In genomic region chr6:31158863-31159855, GRCh38 we compare ENCODE assay signal across 8 cellular contexts. TPM values are rescaled to one million over a fixed set of nuclear protein-coding genes. Genes with fewer than 3 reads are reported as not detected.
DNase-seq lines count a peak whose midpoint lies in the region; ATAC-seq and TF ChIP-seq lines count a peak whose summit lies in the region.

No MANE protein-coding gene starts in this region.

- no peaks in the 10 kb centered on the region for H3K79me2 ChIP-seq in hepatocyte

- H3K4me1 ChIP-seq in cardiac muscle cell (ENCODE audit: low read depth) (no peaks in the 10 kb centered on the region), hepatocyte (ENCODE audit: insufficient read depth) (peaks cover 5% of the 10 kb centered on the region)

- H4K20me1 ChIP-seq in hepatocyte (ENCODE audit: insufficient read depth, poor library complexity, severe bottlenecking), result no peaks in the 10 kb centered on the region

- H3K27me3 ChIP-seq in cardiac muscle cell, result no peaks in the 10 kb centered on the region
- no peaks in the 10 kb centered on the region for H3K27me3 ChIP-seq in hepatocyte

- intact Hi-C loops in left cardiac atrium (cut with DNase I), result no loop called here

- peak overlapping the region; percentile 78 to 98 for H3K4me3 Mint-ChIP-seq in activated T-cell treated with anti-CD3 and anti-CD28 coated beads, Interleukin-2, amount 50 U/mL, for 72 hours

- peak in 1 of 2 donors; percentile 23 for DNase-seq in cardiac muscle cell (ENCODE audit: low read depth in 1 of 2, low spot score in 1 of 2)
- DNase-seq in left cardiac atrium, result no peak
- DNase-seq in activated T-cell treated with anti-CD3 and anti-CD28 coated beads, Interleukin-2, amount 50 U/mL, for 72 hours, result peak; percentile 34 to 39
- DNase-seq in hepatocyte (ENCODE audit: low spot score), result no peak
- DNase-seq in stimulated activated CD4-positive, alpha-beta T cell treated with anti-CD3 and anti-CD28 coated beads, Interleukin-4, amount 100 ng/mL, for 24 hours, result peak; percentile 32

- TF ChIP-seq CTCF in cardiac muscle cell (IDR thresholded peaks at IDR 0.05; ENCODE audit: low read depth, low read length), result no peak
- TF ChIP-seq CTCF in hepatocyte (IDR thresholded peaks at IDR 0.05; ENCODE audit: poor library complexity), result no peak

- no peaks in the 10 kb centered on the region for H3K9me2 ChIP-seq in hepatocyte (replicated peaks; ENCODE audit: insufficient read depth)

- no peaks in the 10 kb centered on the region for H3K9me3 Mint-ChIP-seq in activated T-cell treated with anti-CD3 and anti-CD28 coated beads, Interleukin-2, amount 50 U/mL, for 72 hours

- peaks cover 70% of the 10 kb centered on the region for H3K4me1 Mint-ChIP-seq in activated T-cell treated with anti-CD3 and anti-CD28 coated beads, Interleukin-2, amount 50 U/mL, for 72 hours (ENCODE audit: low read depth)

- H3K36me3 ChIP-seq in cardiac muscle cell (no peaks in the 10 kb centered on the region), KOPT-K1 (ENCODE audit: insufficient read depth, low read length) (peaks cover 73% of the 10 kb centered on the region), hepatocyte (replicated peaks; ENCODE audit: insufficient read depth, low read depth) (no peaks in the 10 kb centered on the region)

- H3K9me3 ChIP-seq in cardiac muscle cell (ENCODE audit: low read depth) (no peaks in the 10 kb centered on the region), KOPT-K1 (ENCODE audit: insufficient read depth, low read length, poor library complexity, severe bottlenecking) (no peaks in the 10 kb centered on the region), hepatocyte (ENCODE audit: low read depth) (no peaks in the 10 kb centered on the region)

- H3K27me3 Mint-ChIP-seq in activated T-cell treated with anti-CD3 and anti-CD28 coated beads, Interleukin-2, amount 50 U/mL, for 72 hours (ENCODE audit: low read depth), result no peaks in the 10 kb centered on the region

- H3K4me3 ChIP-seq in cardiac muscle cell (peak overlapping the region; percentile 61), hepatocyte (peak overlapping the region; percentile 38)

- H3K27ac ChIP-seq in cardiac muscle cell (no peak overlapping the region), KOPT-K1 (ENCODE audit: low read depth, low read length, poor library complexity, severe bottlenecking) (peak overlapping the region; percentile 88), hepatocyte (no peak overlapping the region)

- ATAC-seq in left cardiac atrium (no peak), GM18873 (IDR thresholded peaks at IDR 0.05; ENCODE audit: low FRiP score, unreplicated experiment) (no peak), GM18519 (IDR thresholded peaks at IDR 0.05; ENCODE audit: low FRiP score, unreplicated experiment) (no peak)
- peak; percentile 10 to 24 for ATAC-seq in activated T-cell treated with anti-CD3 and anti-CD28 coated beads, Interleukin-2, amount 50 U/mL, for 72 hours (replicated peaks in 1 of 2)

- 14% methylated on average over 32 of the region's 35 CpGs for WGBS in hepatocyte (ENCODE audit: low lambda C conversion rate, missing lambda C conversion rate)

- H3K4me2 ChIP-seq in hepatocyte, result peak overlapping the region; percentile 83

- peak overlapping the region; percentile 65 for H2AFZ ChIP-seq in hepatocyte

- H3K36me3 Mint-ChIP-seq in activated T-cell treated with anti-CD3 and anti-CD28 coated beads, Interleukin-2, amount 50 U/mL, for 72 hours (ENCODE audit: insufficient read depth in 2 of 2), result peaks cover 13 to 39% of the 10 kb centered on the region in 2 donors

- H3K27ac Mint-ChIP-seq in activated T-cell treated with anti-CD3 and anti-CD28 coated beads, Interleukin-2, amount 50 U/mL, for 72 hours, result peak overlapping the region; percentile 38

RNA-seq across cellular contexts. Expression of gene TCF19, which starts 0.8 kb away (rescaled TPM):
- 3.7 and 7.0 TPM in 2 replicates for total RNA-seq in cardiac muscle cell
- polyA plus RNA-seq in cardiac muscle cell, result 3.5 and 7.3 TPM in 2 replicates
- total RNA-seq in left cardiac atrium, result 1 to 10 TPM; 2.2 to 8.3 TPM
- 10 to 100 TPM; 63.8 to 82.7 TPM for total RNA-seq in activated T-cell treated with anti-CD3 and anti-CD28 coated beads, Interleukin-2, amount 50 U/mL, for 72 hours
- total RNA-seq in hepatocyte, result 6.3 and 6.7 TPM in 2 replicates
- polyA plus RNA-seq in hepatocyte, result 5.0 and 7.4 TPM in 2 replicates

RNA-seq across cellular contexts. Expression of gene CCHCR1, which starts 1.6 kb away (rescaled TPM):
- total RNA-seq in cardiac muscle cell (25.1 and 55.5 TPM in 2 replicates), left cardiac atrium (10 to 100 TPM; 10.4 to 11.0 TPM), hepatocyte (7.9 and 8.9 TPM in 2 replicates)
- polyA plus RNA-seq in cardiac muscle cell (29.1 and 29.6 TPM in 2 replicates), hepatocyte (6.1 and 13.3 TPM in 2 replicates)
- 10 to 100 TPM; 47.5 to 64.2 TPM for total RNA-seq in activated T-cell treated with anti-CD3 and anti-CD28 coated beads, Interleukin-2, amount 50 U/mL, for 72 hours

RNA-seq across cellular contexts. Expression of gene POU5F1, which starts 11.3 kb away (rescaled TPM):
- total RNA-seq in cardiac muscle cell (1.5 and 1.6 TPM in 2 replicates), left cardiac atrium (under 1 TPM; 0.71 to 0.86 TPM), hepatocyte (1.1 and 2.1 TPM in 2 replicates)
- polyA plus RNA-seq in cardiac muscle cell (1.3 TPM in 1 of 2 replicates, not detected in the other), hepatocyte (0.94 and 1.8 TPM in 2 replicates)
- under 1 TPM in 1 of 2 donors, not detected in 1; 0.09 TPM for total RNA-seq in activated T-cell treated with anti-CD3 and anti-CD28 coated beads, Interleukin-2, amount 50 U/mL, for 72 hours

RNA-seq across cellular contexts. Expression of gene PSORS1C2, which starts 20.3 kb away (rescaled TPM):
- total RNA-seq in cardiac muscle cell, result not detected in 2 replicates
- not detected in 2 replicates for polyA plus RNA-seq in cardiac muscle cell
- not detected for total RNA-seq in left cardiac atrium
- total RNA-seq in activated T-cell treated with anti-CD3 and anti-CD28 coated beads, Interleukin-2, amount 50 U/mL, for 72 hours, result not detected
- total RNA-seq in hepatocyte, result not detected in 2 replicates
- polyA plus RNA-seq in hepatocyte, result not detected in 2 replicates

RNA-seq across cellular contexts. Expression of gene CDSN, which starts 38.9 kb away (rescaled TPM):
- total RNA-seq in cardiac muscle cell, result not detected in 2 replicates
- not detected in 2 replicates for polyA plus RNA-seq in cardiac muscle cell
- total RNA-seq in left cardiac atrium, result under 1 TPM in 1 of 2 donors, not detected in 1; 0.10 TPM
- total RNA-seq in activated T-cell treated with anti-CD3 and anti-CD28 coated beads, Interleukin-2, amount 50 U/mL, for 72 hours, result not detected
- 0.20 TPM in 1 of 2 replicates, not detected in the other for total RNA-seq in hepatocyte
- not detected in 2 replicates for polyA plus RNA-seq in hepatocyte

Comparison
In these comparisons a context has a peak if more than half of its experiments do, and no peak if none do; other contexts are left out.
1. DNase-seq: peak in activated T-cell treated with anti-CD3 and anti-CD28 coated beads, Interleukin-2, amount 50 U/mL, for 72 hours (2 of 2) and stimulated activated CD4-positive, alpha-beta T cell treated with anti-CD3 and anti-CD28 coated beads, Interleukin-4, amount 100 ng/mL, for 24 hours (single experiment); none in left cardiac atrium (single experiment) and hepatocyte (single experiment).
2. ATAC-seq: peak in activated T-cell treated with anti-CD3 and anti-CD28 coated beads, Interleukin-2, amount 50 U/mL, for 72 hours (2 of 2); none in left cardiac atrium (0 of 2), GM18873 (single experiment) and GM18519 (single experiment).